9 cellular contexts compared by ENCODE assay signal in genomic region chr4:6309755-6310154, GRCh38. TPM values are rescaled to one million over a fixed set of nuclear protein-coding genes. Genes with fewer than 3 reads are reported as not detected.
DNase-seq lines count a peak whose midpoint lies in the region; ATAC-seq and TF ChIP-seq lines count a peak whose summit lies in the region.
"Had no signal": no experiment of that assay in that cellular context is flagged by ENCODE, and none has a peak within 500 bp of the region (broad histone marks: within the 10 kb centered on the region; RNA-seq: fewer than 3 reads in every experiment).

No MANE protein-coding gene starts in this region.

- H3K27me3 Mint-ChIP-seq in CD4-positive, CD25-positive, alpha-beta regulatory T cell = peaks cover 64% of the 10 kb centered on the region

- H3K9ac ChIP-seq in HUES6 (ENCODE audit: low read length) = no peak overlapping the region

- TF ChIP-seq CTCF in esophagus squamous epithelium (IDR thresholded peaks at IDR 0.05) (no peak), ovary (IDR thresholded peaks at IDR 0.05) (no peak)

- no peak overlapping the region for H3K27ac Mint-ChIP-seq in CD4-positive, CD25-positive, alpha-beta regulatory T cell

- H3K9me3 ChIP-seq in CD4-positive, CD25-positive, alpha-beta regulatory T cell (ENCODE audit: control insufficient read depth in 2 of 2, low read length in 2 of 2) = no peaks in the 10 kb centered on the region
- H3K9me3 ChIP-seq in HUES6 (ENCODE audit: control insufficient read depth, insufficient read depth, low read depth, low read length) = no peaks in the 10 kb centered on the region
- H3K9me3 ChIP-seq in esophagus squamous epithelium = no peaks in the 10 kb centered on the region
- no peaks in the 10 kb centered on the region for H3K9me3 ChIP-seq in ovary

- no peak overlapping the region for H3K27ac ChIP-seq in CD4-positive, CD25-positive, alpha-beta regulatory T cell (ENCODE audit: insufficient read depth, low read length, poor library complexity, severe bottlenecking)
- no peak overlapping the region for H3K27ac ChIP-seq in HUES6 (ENCODE audit: low read depth, low read length)
- no peak overlapping the region for H3K27ac ChIP-seq in esophagus squamous epithelium
- H3K27ac ChIP-seq in ovary = no peak overlapping the region

- H3K4me3 Mint-ChIP-seq in CD4-positive, CD25-positive, alpha-beta regulatory T cell = peak overlapping the region in 3 of 4 donors; percentile 59 to 73 (median 73)

- TF ChIP-seq EP300 in ovary (IDR thresholded peaks at IDR 0.05) = no peak

- intact Hi-C loops in esophagus squamous epithelium (cut with DNase I) = no loop called here
- intact Hi-C loops in ovary (cut with DNase I) = no loop called here

- H3K4me1 ChIP-seq in CD4-positive, CD25-positive, alpha-beta regulatory T cell (ENCODE audit: control insufficient read depth, insufficient read depth, low read length, poor library complexity, severe bottlenecking) = no peaks in the 10 kb centered on the region
- H3K4me1 ChIP-seq in HUES6 (ENCODE audit: control insufficient read depth, insufficient read depth, low read length) (no peaks in the 10 kb centered on the region), esophagus squamous epithelium (peaks cover 8 to 35% (median 9%) of the 10 kb centered on the region in 3 donors), ovary (ENCODE audit: insufficient read depth) (peaks cover 2% of the 10 kb centered on the region)

- DNase-seq in CD4-positive, CD25-positive, alpha-beta regulatory T cell = no peak
- DNase-seq in esophagus squamous epithelium (lab: John Stamatoyannopoulos, UW) = no peak
- no peak for DNase-seq in ovary
- DNase-seq in activated CD4-positive, alpha-beta T cell treated with anti-CD3 and anti-CD28 coated beads, Interleukin-2, amount 50 U/mL, for 48 hours = no peak
- DNase-seq in putamen (ENCODE audit: low spot score) = no peak
- DNase-seq: NCI-H446 had no signal

- no peak overlapping the region for H3K4me3 ChIP-seq in CD4-positive, CD25-positive, alpha-beta regulatory T cell (ENCODE audit: low read depth, low read length)
- H3K4me3 ChIP-seq in HUES6 (ENCODE audit: low read depth, low read length) (peak overlapping the region; percentile 70), esophagus squamous epithelium (peak overlapping the region in 3 of 4 donors; percentile 33 to 69 (median 48)), ovary (peak overlapping the region; percentile 49)

- H3K9me3 Mint-ChIP-seq in CD4-positive, CD25-positive, alpha-beta regulatory T cell = peaks cover 0 to 3% (median 0%) of the 10 kb centered on the region in 7 donors

- peaks cover 0 to 14% (median 6%) of the 10 kb centered on the region in 4 donors for H3K4me1 Mint-ChIP-seq in CD4-positive, CD25-positive, alpha-beta regulatory T cell

- peaks cover 5% of the 10 kb centered on the region for H3K27me3 ChIP-seq in CD4-positive, CD25-positive, alpha-beta regulatory T cell (ENCODE audit: control insufficient read depth, insufficient read depth, low read length)
- H3K27me3 ChIP-seq in HUES6 (ENCODE audit: control insufficient read depth, insufficient read depth, low read length) = peaks cover 18% of the 10 kb centered on the region
- H3K27me3 ChIP-seq in esophagus squamous epithelium = peaks cover 0 to 51% (median 0%) of the 10 kb centered on the region in 4 donors
- no peaks in the 10 kb centered on the region for H3K27me3 ChIP-seq in ovary

- no peak for TF ChIP-seq POLR2A in esophagus squamous epithelium (IDR thresholded peaks at IDR 0.05)
- no peak for TF ChIP-seq POLR2A in ovary (IDR thresholded peaks at IDR 0.05)

- 73 to 93% methylated on average over 6 to 8 of the region's 8 CpGs for WGBS in esophagus squamous epithelium, 2 donors
- WGBS in ovary, 3 donors = 69 to 80% (median 79%) methylated on average over 8 of the region's 8 CpGs

- no peaks in the 10 kb centered on the region for H3K36me3 ChIP-seq in CD4-positive, CD25-positive, alpha-beta regulatory T cell (ENCODE audit: control insufficient read depth, insufficient read depth, low read length)
- H3K36me3 ChIP-seq in HUES6 (ENCODE audit: control insufficient read depth, insufficient read depth, low read length) (no peaks in the 10 kb centered on the region), esophagus squamous epithelium (no peaks in the 10 kb centered on the region), ovary (no peaks in the 10 kb centered on the region)

- H3K36me3 Mint-ChIP-seq in CD4-positive, CD25-positive, alpha-beta regulatory T cell = no peaks in the 10 kb centered on the region

- no peak for ATAC-seq in CD4-positive, CD25-positive, alpha-beta regulatory T cell (ENCODE audit: low read depth in 2 of 2)
- no peak for ATAC-seq in HG03045 (IDR thresholded peaks at IDR 0.05; ENCODE audit: unreplicated experiment)
- ATAC-seq in GM21786 (IDR thresholded peaks at IDR 0.05; ENCODE audit: unreplicated experiment) = no peak

RNA-seq across cellular contexts. Expression of gene WFS1, which starts 40.1 kb away (rescaled TPM):
- total RNA-seq in CD4-positive, CD25-positive, alpha-beta regulatory T cell = 3.8 TPM
- polyA plus RNA-seq in CD4-positive, CD25-positive, alpha-beta regulatory T cell = 1 to 10 TPM; 2.5 to 4.2 (median 3.4) TPM
- total RNA-seq in esophagus squamous epithelium (10 to 100 TPM in 2 of 4 donors, 1 to 10 TPM in 2; 6.5 to 20.4 (median 9.6) TPM), ovary (100 to 1,000 TPM in 5 of 7 donors, 10 to 100 TPM in 2; 57.4 to 174 (median 140) TPM)
- polyA plus RNA-seq in ovary = 100 to 1,000 TPM in 1 of 2 donors, 10 to 100 TPM in 1; 33.2 to 111 TPM
